Comparison of ENCODE assay signal across 8 cellular contexts in the genomic region with DNA sequence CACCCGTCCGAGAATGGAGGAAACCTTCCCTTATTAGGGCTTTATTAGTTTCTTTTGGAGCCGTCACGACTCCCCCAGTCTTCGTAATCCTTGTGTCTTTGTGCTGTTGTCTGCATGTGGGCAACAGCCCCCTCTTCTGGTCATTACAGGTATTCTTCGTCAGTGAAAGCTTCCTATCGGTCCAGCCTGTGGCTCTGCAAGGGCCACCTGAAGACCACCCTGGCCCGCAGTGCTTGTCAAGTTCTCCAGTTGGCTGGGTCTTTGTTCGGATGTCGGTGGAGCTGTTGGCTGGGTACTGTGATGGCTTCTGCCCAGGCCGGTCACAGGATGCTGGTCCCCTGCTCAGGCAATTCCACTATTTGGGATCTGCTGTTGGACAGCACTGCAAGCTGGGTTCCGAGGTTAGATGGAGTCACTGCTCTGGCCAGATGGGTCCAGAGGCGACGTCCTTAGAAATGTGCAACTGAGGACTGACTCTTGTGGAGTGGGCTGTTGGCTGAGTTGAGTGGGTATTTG. TPM values are rescaled to one million over a fixed set of nuclear protein-coding genes. Genes with fewer than 3 reads are reported as not detected.
DNase-seq lines count a peak whose midpoint lies in the region; ATAC-seq and TF ChIP-seq lines count a peak whose summit lies in the region.

No MANE protein-coding gene starts in this region.

- TF ChIP-seq EP300 in sigmoid colon (IDR thresholded peaks at IDR 0.05), result no peak

- peak; percentile 42 to 73 (median 68) for TF ChIP-seq CTCF in sigmoid colon (IDR thresholded peaks at IDR 0.05)

- no peak for ATAC-seq in HG03378 (IDR thresholded peaks at IDR 0.05; ENCODE audit: unreplicated experiment)
- no peak for ATAC-seq in HG03159 (IDR thresholded peaks at IDR 0.05; ENCODE audit: unreplicated experiment)

- peaks cover 88% of the 10 kb centered on the region for H3K36me3 ChIP-seq in SJSA1
- H3K36me3 ChIP-seq in sigmoid colon, result peaks cover 0 to 78% (median 28%) of the 10 kb centered on the region in 4 donors

- H3K4me3 ChIP-seq in SJSA1, result no peak overlapping the region
- no peak overlapping the region for H3K4me3 ChIP-seq in sigmoid colon

- DNase-seq in ELF-1 (ENCODE audit: low read depth, low spot score) (peak; percentile 81), HT-29 (ENCODE audit: low spot score) (peak; percentile 76), SJSA1 (ENCODE audit: low read depth in 1 of 2, low spot score in 2 of 2) (peak; percentile 55 to 61), astrocyte of the hippocampus (ENCODE audit: low read depth, low spot score) (peak; percentile 86), hepatic stellate cell (ENCODE audit: low spot score) (peak; percentile 61), sigmoid colon (peak; percentile 63)

- no peaks in the 10 kb centered on the region for H3K27me3 ChIP-seq in SJSA1 (replicated peaks)
- no peaks in the 10 kb centered on the region for H3K27me3 ChIP-seq in sigmoid colon

- no peaks in the 10 kb centered on the region for H3K4me1 ChIP-seq in SJSA1 (replicated peaks)
- no peaks in the 10 kb centered on the region for H3K4me1 ChIP-seq in sigmoid colon

- no peak for TF ChIP-seq POLR2A in sigmoid colon (IDR thresholded peaks at IDR 0.05)

- H3K27ac ChIP-seq in SJSA1, result no peak overlapping the region
- H3K27ac ChIP-seq in sigmoid colon, result peak overlapping the region in 1 of 4 donors; percentile 3

- no peaks in the 10 kb centered on the region for H3K9me3 ChIP-seq in SJSA1 (replicated peaks)
- no peaks in the 10 kb centered on the region for H3K9me3 ChIP-seq in sigmoid colon

- 58 to 71% methylated on average over 14 of the region's 14 CpGs for WGBS in sigmoid colon, 2 donors

- intact Hi-C loops in sigmoid colon (cut with DNase I), result loop anchor here (2.0 to 10.0 kb wide), 3 partner anchors 212 to 612 kb away; a partner anchor contains a TSS

RNA-seq across cellular contexts. Expression of gene E2F6, which starts 19.2 kb away (rescaled TPM):
- total RNA-seq in HT-29 (2014; rRNA removed; shearing (Covaris generic)), result 23.7 and 23.9 TPM in 2 replicates
- total RNA-seq in SJSA1 (2014; rRNA removed; shearing (Covaris generic)), result 11.7 and 25.6 TPM in 2 replicates
- total RNA-seq in sigmoid colon, result 10 to 100 TPM; 11.8 to 24.2 (median 19.5) TPM
- polyA plus RNA-seq in sigmoid colon, result 1 to 10 TPM; 3.6 to 5.5 (median 3.9) TPM
